In the genomic region with DNA sequence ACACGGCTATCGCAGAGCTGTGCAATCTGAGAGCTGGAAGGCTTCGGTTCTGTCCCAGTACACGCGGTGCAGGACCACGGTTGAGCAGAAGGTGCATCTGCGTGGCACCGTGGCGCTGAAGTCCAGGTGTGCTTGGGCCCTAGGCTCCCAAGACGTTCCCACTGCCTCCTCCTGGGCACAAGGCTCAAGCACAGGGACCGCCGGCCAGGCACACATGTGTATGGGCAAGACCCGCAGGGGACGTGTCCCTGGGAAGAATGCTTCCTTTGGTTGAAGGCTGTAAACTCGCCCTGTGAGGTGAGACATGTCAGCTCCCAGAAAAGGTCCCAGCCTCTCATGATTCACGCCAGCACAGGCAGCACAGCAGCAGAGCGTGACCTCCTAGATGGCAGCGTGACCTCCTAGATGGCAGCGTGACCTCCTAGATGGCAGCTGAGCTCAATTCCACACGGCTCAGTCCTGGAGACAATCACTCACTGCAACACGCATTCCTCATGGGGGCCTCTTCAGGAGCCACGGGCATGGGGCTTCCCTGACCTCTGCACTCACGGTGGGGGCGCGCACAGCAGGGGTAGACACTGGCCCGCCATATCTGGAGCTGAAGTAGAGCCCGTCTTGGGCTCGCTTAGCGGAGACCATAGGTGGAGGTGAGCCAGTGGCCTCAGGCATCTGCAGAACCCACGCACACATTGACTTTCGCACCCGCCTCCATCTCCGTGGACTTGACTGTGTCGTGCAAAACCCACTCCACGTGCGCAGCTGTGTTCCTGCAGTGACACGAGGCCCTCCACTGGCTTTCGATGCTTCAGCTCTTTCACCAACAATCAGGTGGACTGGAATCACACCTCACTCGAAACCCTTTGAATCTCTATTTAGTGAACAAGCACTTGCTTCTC, we compare ENCODE assay signal across 2 cellular contexts.
A peak's percentile ranks its signal among the peaks of the same experiment; 100 is the strongest.
TF ChIP-seq lines count a peak whose summit lies in the region.

No MANE protein-coding gene starts in this region.

TF ChIP-seq in HepG2, 621 proteins besides CTCF, POLR2A, EP300 and RAD21:
- TF ChIP-seq RBM22 (optimal IDR thresholded peaks at IDR 0.05; ENCODE audit: low read length) (peak; percentile 54), ZNF766 (CRISPR knock-in tag; IDR thresholded peaks at IDR 0.05; ENCODE audit: borderline replicate concordance) (no peak)

TF ChIP-seq in K562, 482 proteins besides CTCF, POLR2A, EP300 and RAD21:
- no peak for TF ChIP-seq GATA2 (CRISPR knock-in tag; IDR thresholded peaks at IDR 0.05)
- TF ChIP-seq ZNF384 (IDR thresholded peaks at IDR 0.05; ENCODE audit: low read depth, low read length) = no peak
- 0 out of 2 replicates have a peak, but pooled peaks have one; percentile 1 for TF ChIP-seq POLR2G (IDR thresholded peaks at IDR 0.05; ENCODE audit: low read depth, low read length)
- no peak for TF ChIP-seq ZNF232 (CRISPR knock-in tag; IDR thresholded peaks at IDR 0.05)
